Comparison of ENCODE assay signal across 19 cellular contexts in genomic region chr4:155578726-155579385, GRCh38.
A peak's percentile ranks its signal among the peaks of the same experiment; 100 is the strongest.
DNase-seq lines count a peak whose midpoint lies in the region; ATAC-seq and TF ChIP-seq lines count a peak whose summit lies in the region.
"Had no signal": no experiment of that assay in that cellular context is flagged by ENCODE, and none has a peak within 500 bp of the region (broad histone marks: within the 10 kb centered on the region; RNA-seq: fewer than 3 reads in every experiment).

No MANE protein-coding gene starts in this region.

- H2AK5ac ChIP-seq in mesenchymal stem cell (ENCODE audit: low read length, severe bottlenecking), result peak overlapping the region; percentile 36

- H3F3A ChIP-seq in GM23338 (replicated peaks; ENCODE audit: low read depth), result no peaks in the 10 kb centered on the region

- intact Hi-C loops in activated CD4-positive, alpha-beta T cell treated with anti-CD3 and anti-CD28 coated beads for 36 hours (cut with DNase I, micrococcal nuclease), result no loop called here
- intact Hi-C loops in posterior vena cava (cut with DNase I), result no loop called here

- H2BK15ac ChIP-seq in mesenchymal stem cell (ENCODE audit: low read depth, poor library complexity, severe bottlenecking), result no peak overlapping the region

- H3K9me2 ChIP-seq in GM23338 (ENCODE audit: insufficient read depth), result no peaks in the 10 kb centered on the region

- H3K79me2 ChIP-seq in GM23338 (replicated peaks; ENCODE audit: insufficient read depth), result no peaks in the 10 kb centered on the region

- no peaks in the 10 kb centered on the region for H3K9me3 Mint-ChIP-seq in activated CD4-positive, alpha-beta T cell treated with anti-CD3 and anti-CD28 coated beads for 36 hours (ENCODE audit: low read depth)
- H3K9me3 Mint-ChIP-seq in GM23338, result no peaks in the 10 kb centered on the region
- H3K9me3 Mint-ChIP-seq: activated naive CD4-positive, alpha-beta T cell treated with anti-CD3 and anti-CD28 coated beads, Interleukin-2, amount 50 U/mL, for 72 hours had no signal

- peak overlapping the region in 1 of 2 experiments; percentile 21 for H3K18ac ChIP-seq in mesenchymal stem cell (ENCODE audit: low read depth in 1 of 2, low read length in 2 of 2)

- no peaks in the 10 kb centered on the region for H3K27me3 Mint-ChIP-seq in activated CD4-positive, alpha-beta T cell treated with anti-CD3 and anti-CD28 coated beads for 36 hours
- no peaks in the 10 kb centered on the region for H3K27me3 Mint-ChIP-seq in GM23338 (ENCODE audit: insufficient read depth, low read depth, poor library complexity)

- no peak overlapping the region for H4K8ac ChIP-seq in mesenchymal stem cell (ENCODE audit: low read length)

- H3K23ac ChIP-seq in mesenchymal stem cell (ENCODE audit: low read length in 2 of 2), result no peak overlapping the region

- H3K4me1 Mint-ChIP-seq in activated CD4-positive, alpha-beta T cell treated with anti-CD3 and anti-CD28 coated beads for 36 hours, result peaks cover 12% of the 10 kb centered on the region
- H3K4me1 Mint-ChIP-seq in GM23338, result no peaks in the 10 kb centered on the region

- POLR2A ChIA-PET in activated CD4-positive, alpha-beta T cell treated with anti-CD3 and anti-CD28 coated beads for 36 hours (lab: Charles Lee), result no interaction called here

- H3K27me3 ChIP-seq in BLaER1 treated with 17β-estradiol and CSF1 and Interleukin-3, amounts not matched to agents 10 nM and 100 nM, result no peaks in the 10 kb centered on the region
- H3K27me3 ChIP-seq in mesenchymal stem cell (ENCODE audit: control insufficient read depth in 1 of 2, insufficient read depth in 1 of 2, low read length in 2 of 2) (no peaks in the 10 kb centered on the region), GM23338 (ENCODE audit: insufficient read depth) (no peaks in the 10 kb centered on the region)
- H3K27me3 ChIP-seq: neutrophil, right lobe of liver had no signal

- H3K27ac ChIP-seq in BLaER1 treated with 17β-estradiol and CSF1 and Interleukin-3, amounts not matched to agents 10 nM and 100 nM, result no peak overlapping the region
- H3K27ac ChIP-seq in mesenchymal stem cell (ENCODE audit: low read length, poor library complexity, severe bottlenecking) (peak overlapping the region; percentile 19), GM23338 (ENCODE audit: low read depth) (no peak overlapping the region)
- H3K27ac ChIP-seq: neutrophil, right lobe of liver had no signal

- H3K9me3 ChIP-seq in BLaER1 treated with 17β-estradiol and CSF1 and Interleukin-3, amounts not matched to agents 10 nM and 100 nM (replicated peaks in 1 of 11), result no peaks in the 10 kb centered on the region; a peak in 2 of 22 replicates
- H3K9me3 ChIP-seq in mesenchymal stem cell (ENCODE audit: control insufficient read depth, low read length), result no peaks in the 10 kb centered on the region
- H3K9me3 ChIP-seq: neutrophil, right lobe of liver had no signal

- no peaks in the 10 kb centered on the region for H3K36me3 ChIP-seq in BLaER1 treated with 17β-estradiol and CSF1 and Interleukin-3, amounts not matched to agents 10 nM and 100 nM
- H3K36me3 ChIP-seq in mesenchymal stem cell (ENCODE audit: control insufficient read depth in 1 of 2, insufficient read depth in 2 of 2, low read depth in 1 of 2, low read length in 2 of 2), result no peaks in the 10 kb centered on the region
- H3K36me3 ChIP-seq in GM23338 (ENCODE audit: insufficient read depth), result no peaks in the 10 kb centered on the region
- H3K36me3 ChIP-seq: neutrophil, right lobe of liver had no signal

- no peak for TF ChIP-seq CTCF in GM23338 (conservative IDR thresholded peaks at IDR 0.05; ENCODE audit: low read depth in 2 of 2)

- H3K79me1 ChIP-seq in mesenchymal stem cell (replicated peaks; ENCODE audit: low read length, poor library complexity, severe bottlenecking), result no peaks in the 10 kb centered on the region

- H2AFZ ChIP-seq in mesenchymal stem cell (ENCODE audit: low read depth, low read length) (no peak overlapping the region), GM23338 (no peak overlapping the region)

- H3K4me3 ChIP-seq in BLaER1 treated with 17β-estradiol and CSF1 and Interleukin-3, amounts not matched to agents 10 nM and 100 nM, result no peak overlapping the region
- H3K4me3 ChIP-seq in mesenchymal stem cell (ENCODE audit: insufficient read depth in 1 of 2, low read depth in 1 of 2, low read length in 2 of 2) (no peak overlapping the region), GM23338 (no peak overlapping the region)
- H3K4me3 ChIP-seq: right lobe of liver had no signal

- H3K4me2 ChIP-seq in BLaER1 treated with 17β-estradiol and CSF1 and Interleukin-3, amounts not matched to agents 10 nM and 100 nM, result peak overlapping the region in 10 of 11 experiments; percentile 20 to 78 (median 60); a peak in 19 of 22 replicates
- H3K4me2 ChIP-seq in mesenchymal stem cell (ENCODE audit: low read length, poor library complexity, severe bottlenecking) (no peak overlapping the region), GM23338 (no peak overlapping the region)

- DNase-seq in NCI-H226 (peak; percentile 57), fibroblast of gingiva (ENCODE audit: low read depth) (peak; percentile 46), mesenchymal stem cell (peak; percentile 59), posterior vena cava (ENCODE audit: low spot score) (no peak), GM23338 (ENCODE audit: low spot score) (no peak), medulla oblongata (ENCODE audit: extremely low spot score) (no peak)
- DNase-seq in activated CD4-positive, alpha-beta T cell treated with anti-CD3 and anti-CD28 coated beads for 36 hours, result no peak
- DNase-seq: activated T-cell treated with anti-CD3 and anti-CD28 coated beads, Interleukin-2, amount 50 U/mL, for 1 hour; effector memory CD4-positive, alpha-beta T cell; GF-D8; HCEC 1CT; midbrain; NCI-H1694 treated with DMSO at 0.1 percent for 48 hours; right lobe of liver; stimulated activated CD4-positive, alpha-beta T cell treated with anti-CD3 and anti-CD28 coated beads, Interleukin-2, amount 100 ng/mL, for 24 hours; substantia nigra had no signal

- H3K9ac ChIP-seq in BLaER1 treated with 17β-estradiol and CSF1 and Interleukin-3, amounts not matched to agents 10 nM and 100 nM, result no peak overlapping the region
- no peak overlapping the region for H3K9ac ChIP-seq in mesenchymal stem cell (ENCODE audit: low read length)

- H2BK5ac ChIP-seq in mesenchymal stem cell (ENCODE audit: low read depth, low read length, poor library complexity, severe bottlenecking), result no peak overlapping the region

- ATAC-seq in activated CD4-positive, alpha-beta T cell treated with anti-CD3 and anti-CD28 coated beads for 36 hours, result no peak
- no peak for ATAC-seq in GM23338
- ATAC-seq: activated naive CD4-positive, alpha-beta T cell treated with anti-CD3 and anti-CD28 coated beads, Interleukin-2, amount 50 U/mL, for 72 hours; right lobe of liver had no signal

- H3K36me3 Mint-ChIP-seq in activated CD4-positive, alpha-beta T cell treated with anti-CD3 and anti-CD28 coated beads for 36 hours (ENCODE audit: low read depth), result no peaks in the 10 kb centered on the region
- H3K36me3 Mint-ChIP-seq in GM23338 (ENCODE audit: low read depth), result no peaks in the 10 kb centered on the region
- H3K36me3 Mint-ChIP-seq: activated naive CD4-positive, alpha-beta T cell treated with anti-CD3 and anti-CD28 coated beads, Interleukin-2, amount 50 U/mL, for 72 hours had no signal

- peaks cover 8 to 19% (median 15%) of the 10 kb centered on the region in 10 experiments for H3K4me1 ChIP-seq in BLaER1 treated with 17β-estradiol and CSF1 and Interleukin-3, amounts not matched to agents 10 nM and 100 nM
- H3K4me1 ChIP-seq in mesenchymal stem cell (ENCODE audit: control insufficient read depth, insufficient read depth, low read depth, low read length) (no peaks in the 10 kb centered on the region), GM23338 (ENCODE audit: insufficient read depth) (no peaks in the 10 kb centered on the region)
- H3K4me1 ChIP-seq: right lobe of liver had no signal

- no peak overlapping the region for H4K91ac ChIP-seq in mesenchymal stem cell (ENCODE audit: low read length)

- no peak overlapping the region for H3K27ac Mint-ChIP-seq in activated CD4-positive, alpha-beta T cell treated with anti-CD3 and anti-CD28 coated beads for 36 hours
- H3K27ac Mint-ChIP-seq in GM23338, result no peak overlapping the region
- H3K27ac Mint-ChIP-seq: activated naive CD4-positive, alpha-beta T cell treated with anti-CD3 and anti-CD28 coated beads, Interleukin-2, amount 50 U/mL, for 72 hours had no signal

- CTCF ChIA-PET in activated CD4-positive, alpha-beta T cell treated with anti-CD3 and anti-CD28 coated beads for 36 hours (lab: Charles Lee), result interaction anchor here (0.9 kb wide), 1 partner anchor 60 kb away, joined by 3 read pairs; no protein-coding TSS in a partner anchor

- no peak overlapping the region for H3K14ac ChIP-seq in mesenchymal stem cell (ENCODE audit: low read length in 2 of 2)

- no peak overlapping the region for H3K4me3 Mint-ChIP-seq in activated CD4-positive, alpha-beta T cell treated with anti-CD3 and anti-CD28 coated beads for 36 hours
- H3K4me3 Mint-ChIP-seq in GM23338, result no peak overlapping the region

- H2BK120ac ChIP-seq in mesenchymal stem cell (ENCODE audit: low read depth, low read length), result no peak overlapping the region

- H4K20me1 ChIP-seq in BLaER1 treated with 17β-estradiol and CSF1 and Interleukin-3, amounts not matched to agents 10 nM and 100 nM, result no peaks in the 10 kb centered on the region
- no peaks in the 10 kb centered on the region for H4K20me1 ChIP-seq in GM23338 (replicated peaks; ENCODE audit: insufficient read depth)

- 57% methylated on average over 2 of the region's 2 CpGs for WGBS in mesenchymal stem cell

- peak overlapping the region in 1 of 2 experiments; percentile 49 for H3K4ac ChIP-seq in mesenchymal stem cell (ENCODE audit: low read depth in 1 of 2, low read length in 2 of 2)

- peak overlapping the region in 1 of 2 experiments; percentile 63 for H2BK12ac ChIP-seq in mesenchymal stem cell (ENCODE audit: low read length in 2 of 2)

TF ChIP-seq in GM23338, 12 proteins besides CTCF, POLR2A, EP300 and RAD21 (continues in another document):
- TF ChIP-seq CREB1 (CRISPR knock-in tag; IDR thresholded peaks at IDR 0.05; ENCODE audit: low read depth) (no peak), ETS1 (IDR thresholded peaks at IDR 0.05) (no peak), EZH2 (IDR thresholded peaks at IDR 0.05; ENCODE audit: low read depth, unreplicated experiment) (no peak)

Comparison
In these comparisons a context has a peak if more than half of its experiments do, and no peak if none do; other contexts are left out.
1. H3K4me2 ChIP-seq: peak in BLaER1 treated with 17β-estradiol and CSF1 and Interleukin-3, amounts not matched to agents 10 nM and 100 nM (10 of 11); none in mesenchymal stem cell (single experiment) and GM23338 (single experiment).
2. DNase-seq: peak in NCI-H226 (single experiment), fibroblast of gingiva (single experiment) and mesenchymal stem cell (single experiment); none in activated CD4-positive, alpha-beta T cell treated with anti-CD3 and anti-CD28 coated beads for 36 hours (single experiment), posterior vena cava (single experiment), GM23338 (single experiment) and medulla oblongata (single experiment).